18 cellular contexts compared by ENCODE assay signal in the genomic region with DNA sequence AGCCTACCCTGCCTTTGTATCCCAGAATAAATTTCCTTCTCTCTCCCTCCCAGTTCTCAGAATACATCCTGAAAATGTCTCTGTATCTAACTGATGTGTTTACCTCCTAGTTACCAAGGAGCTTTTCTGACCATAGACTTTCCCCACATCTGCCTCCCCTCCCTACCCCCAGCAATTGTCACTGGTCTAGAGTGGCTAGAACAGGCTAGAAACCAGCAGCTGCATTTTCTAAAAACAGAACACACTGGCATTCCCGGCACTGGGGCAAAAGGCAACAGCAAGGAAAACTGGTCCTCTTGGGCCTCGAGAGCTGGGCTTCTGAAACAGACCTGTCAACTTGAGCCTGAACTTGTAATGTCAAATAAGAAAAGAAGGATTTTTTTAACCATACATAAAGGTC. TPM values are rescaled to one million over a fixed set of nuclear protein-coding genes. Genes with fewer than 3 reads are reported as not detected.
DNase-seq lines count a peak whose midpoint lies in the region; ATAC-seq and TF ChIP-seq lines count a peak whose summit lies in the region.
"Had no signal": no experiment of that assay in that cellular context is flagged by ENCODE, and none has a peak within 500 bp of the region (broad histone marks: within the 10 kb centered on the region; RNA-seq: fewer than 3 reads in every experiment).

No MANE protein-coding gene starts in this region.

- H3K9me3 ChIP-seq in SJCRH30 (replicated peaks) (no peaks in the 10 kb centered on the region), subcutaneous abdominal adipose tissue (ENCODE audit: control insufficient read depth in 5 of 5, low read length in 5 of 5) (no peaks in the 10 kb centered on the region)
- H3K9me3 ChIP-seq in CD4-positive, alpha-beta T cell (ENCODE audit: control insufficient read depth, low read length), result no peaks in the 10 kb centered on the region

- H3K4me3 Mint-ChIP-seq in CD14-positive monocyte, result no peak overlapping the region
- no peak overlapping the region for H3K4me3 Mint-ChIP-seq in CD4-positive, alpha-beta T cell

- peaks cover 50 to 84% of the 10 kb centered on the region in 2 donors for H3K36me3 Mint-ChIP-seq in CD14-positive monocyte
- H3K36me3 Mint-ChIP-seq in CD4-positive, alpha-beta T cell (ENCODE audit: low read depth), result peaks cover 9% of the 10 kb centered on the region

- no peak for TF ChIP-seq CTCF in CD14-positive monocyte (IDR thresholded peaks at IDR 0.05)
- TF ChIP-seq CTCF in CD4-positive, alpha-beta T cell (IDR thresholded peaks at IDR 0.05), result no peak

- H3K36me3 ChIP-seq in SJCRH30 (no peaks in the 10 kb centered on the region), subcutaneous abdominal adipose tissue (ENCODE audit: control insufficient read depth in 5 of 5, insufficient read depth in 5 of 5, low read length in 5 of 5) (no peaks in the 10 kb centered on the region)

- H3K4me1 Mint-ChIP-seq in CD14-positive monocyte, result peaks cover 29% of the 10 kb centered on the region
- peaks cover 5% of the 10 kb centered on the region for H3K4me1 Mint-ChIP-seq in CD4-positive, alpha-beta T cell (ENCODE audit: low read depth)

- peak overlapping the region; percentile 42 to 84 (median 80) for H3K27ac Mint-ChIP-seq in CD14-positive monocyte
- H3K27ac Mint-ChIP-seq in CD4-positive, alpha-beta T cell, result no peak overlapping the region

- no peak for DNase-seq in CD14-positive monocyte (ENCODE audit: low spot score)
- peak; percentile 13 to 22 for DNase-seq in SJCRH30
- peak; percentile 39 for DNase-seq in left ventricle myocardium superior
- DNase-seq in CD4-positive, alpha-beta T cell, result no peak
- DNase-seq in stimulated activated CD4-positive, alpha-beta T cell treated with anti-CD3 and anti-CD28 coated beads, Interleukin-2, amount 100 ng/mL, for 24 hours, result no peak
- DNase-seq: ACHN; COR-L47; H7; Karpas-422; NCI-H1930; NCI-H226; NCI-H526 treated with DMSO at 0.1 percent for 48 hours; NK-92 treated with Interleukin-12 subunit alpha and Interleukin-12 subunit beta, amount 100 ng/mL, for 24 hours had no signal

- H3K4me3 ChIP-seq in SJCRH30 (no peak overlapping the region), subcutaneous abdominal adipose tissue (ENCODE audit: low read depth in 1 of 5, low read length in 5 of 5) (no peak overlapping the region)

- no peak overlapping the region for H3K9ac ChIP-seq in subcutaneous abdominal adipose tissue (ENCODE audit: low read length in 5 of 5)

- intact Hi-C loops in CD14-positive monocyte (cut with micrococcal nuclease), result loop anchor here in 1 of 2 donors (10.0 kb wide), 1 partner anchor 94 kb away; the partner anchor contains the start of gene GK
- intact Hi-C loops in left ventricle myocardium superior (cut with micrococcal nuclease), result no loop called here
- intact Hi-C loops in CD4-positive, alpha-beta T cell (cut with DNase I, micrococcal nuclease), result no loop called here

- H3K4me1 ChIP-seq in SJCRH30, result no peaks in the 10 kb centered on the region
- peaks cover 0 to 16% (median 4%) of the 10 kb centered on the region in 5 donors for H3K4me1 ChIP-seq in subcutaneous abdominal adipose tissue (ENCODE audit: control insufficient read depth in 5 of 5, insufficient read depth in 5 of 5, low read length in 5 of 5)

- H3K27me3 Mint-ChIP-seq in CD14-positive monocyte (ENCODE audit: low read depth in 3 of 3), result peaks cover 0 to 4% (median 0%) of the 10 kb centered on the region in 3 donors
- H3K27me3 Mint-ChIP-seq in CD4-positive, alpha-beta T cell, result no peaks in the 10 kb centered on the region

- H3K27ac ChIP-seq in SJCRH30 (no peak overlapping the region), subcutaneous abdominal adipose tissue (ENCODE audit: low read depth, low read length) (peak overlapping the region; percentile 58)
- H3K27ac ChIP-seq in CD4-positive, alpha-beta T cell (ENCODE audit: low read depth, low read length), result no peak overlapping the region

- H3K27me3 ChIP-seq in SJCRH30 (no peaks in the 10 kb centered on the region), subcutaneous abdominal adipose tissue (ENCODE audit: control insufficient read depth in 5 of 5, insufficient read depth in 4 of 5, low read length in 5 of 5) (peaks cover 0 to 5% (median 0%) of the 10 kb centered on the region in 5 donors)
- H3K27me3 ChIP-seq in CD4-positive, alpha-beta T cell (ENCODE audit: control insufficient read depth, insufficient read depth, low read length), result no peaks in the 10 kb centered on the region

- H3K9me3 Mint-ChIP-seq in CD14-positive monocyte, result peaks cover 0 to 10% (median 8%) of the 10 kb centered on the region in 7 donors
- no peaks in the 10 kb centered on the region for H3K9me3 Mint-ChIP-seq in CD4-positive, alpha-beta T cell

- ATAC-seq in left ventricle myocardium superior (peak; percentile 97), GM21390 (IDR thresholded peaks at IDR 0.05; ENCODE audit: unreplicated experiment) (no peak)
- ATAC-seq in CD4-positive, alpha-beta T cell (ENCODE audit: poor library complexity), result no peak
- ATAC-seq: HepG2, SK-N-SH treated with all-trans-retinoic acid at 6 μM for 48 hours had no signal

- POLR2A ChIA-PET in CD4-positive, alpha-beta T cell (lab: Charles Lee), result interaction anchor here (1.7 kb wide), 1 partner anchor 9 kb away, joined by 3 read pairs; no protein-coding TSS in a partner anchor

- CTCF ChIA-PET in CD4-positive, alpha-beta T cell (lab: Charles Lee), result no interaction called here

RNA-seq across cellular contexts. Expression of gene TASL, which starts 16.4 kb away (rescaled TPM):
- polyA plus RNA-seq in CD14-positive monocyte, result 10 to 100 TPM; 22.2 to 28.7 TPM
- not detected in 2 replicates for total RNA-seq in SJCRH30 (2014; rRNA removed; shearing (Covaris generic))
- total RNA-seq in left ventricle myocardium superior, result 0.62 TPM
- under 1 TPM; 0.41 to 0.75 TPM for total RNA-seq in CD4-positive, alpha-beta T cell
- total RNA-seq: H7, HepG2 had no signal
- polyA plus RNA-seq: BJ, HepG2 had no signal

Comparison
In these comparisons a context has a peak if more than half of its experiments do, and no peak if none do; other contexts are left out.
1. DNase-seq: peak in SJCRH30 (2 of 2) and left ventricle myocardium superior (single experiment); none in CD14-positive monocyte (single experiment), CD4-positive, alpha-beta T cell (0 of 10) and stimulated activated CD4-positive, alpha-beta T cell treated with anti-CD3 and anti-CD28 coated beads, Interleukin-2, amount 100 ng/mL, for 24 hours (0 of 2).